ENCODE assay signal across 11 cellular contexts in genomic region chr3:171446801-171447578, GRCh38. TPM values are rescaled to one million over a fixed set of nuclear protein-coding genes. Genes with fewer than 3 reads are reported as not detected.
DNase-seq lines count a peak whose midpoint lies in the region; ATAC-seq and TF ChIP-seq lines count a peak whose summit lies in the region.
"Had no signal": no experiment of that assay in that cellular context is flagged by ENCODE, and none has a peak within 500 bp of the region (broad histone marks: within the 10 kb centered on the region; RNA-seq: fewer than 3 reads in every experiment).

No MANE protein-coding gene starts in this region.

- no peaks in the 10 kb centered on the region for H3K27me3 ChIP-seq in psoas muscle (ENCODE audit: insufficient read depth in 3 of 3, low read length in 2 of 3)
- no peaks in the 10 kb centered on the region for H3K27me3 ChIP-seq in right atrium auricular region
- H3K27me3 ChIP-seq: thyroid gland had no signal

- no peak overlapping the region for H3K27ac ChIP-seq in psoas muscle
- no peak overlapping the region for H3K27ac ChIP-seq in right atrium auricular region
- H3K27ac ChIP-seq: thyroid gland, WERI-Rb-1 had no signal

- H3K27me3 Mint-ChIP-seq in effector memory CD8-positive, alpha-beta T cell = no peaks in the 10 kb centered on the region

- H3K36me3 ChIP-seq in psoas muscle (ENCODE audit: insufficient read depth in 1 of 2, low read depth in 1 of 2) = no peaks in the 10 kb centered on the region
- no peaks in the 10 kb centered on the region for H3K36me3 ChIP-seq in right atrium auricular region
- H3K36me3 ChIP-seq: thyroid gland, WERI-Rb-1 had no signal

- intact Hi-C loops in psoas muscle (cut with DNase I) = no loop called here

- WGBS in psoas muscle, 3 donors = 85 to 89% (median 87%) methylated on average over 12 of the region's 12 CpGs

- H3K9me3 ChIP-seq in psoas muscle (no peaks in the 10 kb centered on the region), right atrium auricular region (no peaks in the 10 kb centered on the region)
- H3K9me3 ChIP-seq: thyroid gland had no signal

- H3K36me3 Mint-ChIP-seq in effector memory CD8-positive, alpha-beta T cell (ENCODE audit: insufficient read depth) = peaks cover 8% of the 10 kb centered on the region

- no peaks in the 10 kb centered on the region for H3K9me3 Mint-ChIP-seq in effector memory CD8-positive, alpha-beta T cell
- H3K9me3 Mint-ChIP-seq: nephron progenitor cell had no signal

- TF ChIP-seq CTCF in psoas muscle (IDR thresholded peaks at IDR 0.05) (no peak), right atrium auricular region (IDR thresholded peaks at IDR 0.05) (no peak)

- no peak for ATAC-seq in effector memory CD8-positive, alpha-beta T cell (replicated peaks)
- ATAC-seq in psoas muscle (peak; percentile 71 to 84 (median 82)), HG03469 (IDR thresholded peaks at IDR 0.05; ENCODE audit: unreplicated experiment) (no peak)

- DNase-seq in NCI-H2029 (lab: John Stamatoyannopoulos, UW) = peak; percentile 10
- no peak for DNase-seq in NCI-H2029 treated with DMSO at 0.1 percent for 48 hours (lab: John Stamatoyannopoulos, UW)
- DNase-seq in NCI-H446 (lab: John Stamatoyannopoulos, UW) = peak; percentile 44 to 73
- DNase-seq in effector memory CD8-positive, alpha-beta T cell = no peak
- no peak for DNase-seq in psoas muscle
- no peak for DNase-seq in stimulated activated CD4-positive, alpha-beta T cell treated with anti-CD3 and anti-CD28 coated beads, Interleukin-4, amount 100 ng/mL, for 1 hour
- DNase-seq in right atrium auricular region (ENCODE audit: low spot score) = no peak
- DNase-seq: nephron progenitor cell, thyroid gland, WERI-Rb-1 had no signal

- H3K4me1 Mint-ChIP-seq in effector memory CD8-positive, alpha-beta T cell (ENCODE audit: low read depth in 2 of 2) = peaks cover 25 to 34% of the 10 kb centered on the region in 2 donors

- no peak overlapping the region for H3K4me3 ChIP-seq in psoas muscle
- H3K4me3 ChIP-seq in right atrium auricular region = no peak overlapping the region
- H3K4me3 ChIP-seq: thyroid gland had no signal

- peak overlapping the region; percentile 10 to 23 for H3K27ac Mint-ChIP-seq in effector memory CD8-positive, alpha-beta T cell
- H3K27ac Mint-ChIP-seq: nephron progenitor cell had no signal

- H3K4me1 ChIP-seq in psoas muscle (peaks cover 43% of the 10 kb centered on the region), right atrium auricular region (peaks cover 0 to under 1% of the 10 kb centered on the region in 2 donors)

- peak overlapping the region in 1 of 2 donors; percentile 36 for H3K4me3 Mint-ChIP-seq in effector memory CD8-positive, alpha-beta T cell
- H3K4me3 Mint-ChIP-seq: nephron progenitor cell had no signal

RNA-seq across cellular contexts. Expression of gene TNIK, which starts 13.2 kb away (rescaled TPM):
- total RNA-seq in psoas muscle (10 to 100 TPM; 12.5 to 32.4 (median 24.8) TPM), right atrium auricular region (10 to 100 TPM in 1 of 2 donors, 1 to 10 TPM in 1; 9.0 to 11.6 TPM)
- 10 to 100 TPM in 2 of 3 donors, 1 to 10 TPM in 1; 9.9 to 11.0 (median 10.9) TPM for polyA plus RNA-seq in psoas muscle

Comparison
In these comparisons a context has a peak if more than half of its experiments do, and no peak if none do; other contexts are left out.
1. DNase-seq: peak in NCI-H2029 (single experiment) and NCI-H446 (2 of 2); none in NCI-H2029 treated with DMSO at 0.1 percent for 48 hours (single experiment), effector memory CD8-positive, alpha-beta T cell (0 of 3), psoas muscle (0 of 2), stimulated activated CD4-positive, alpha-beta T cell treated with anti-CD3 and anti-CD28 coated beads, Interleukin-4, amount 100 ng/mL, for 1 hour (single experiment) and right atrium auricular region (single experiment).
2. ATAC-seq: peak in psoas muscle (4 of 4); none in effector memory CD8-positive, alpha-beta T cell (single experiment) and HG03469 (single experiment).